In genomic region chr1:53962395-53962794, GRCh38 we compare ENCODE assay signal across 39 cellular contexts. TPM values are rescaled to one million over a fixed set of nuclear protein-coding genes. Genes with fewer than 3 reads are reported as not detected.
"Had no signal": no experiment of that assay in that cellular context is flagged by ENCODE, and none has a peak within 500 bp of the region (broad histone marks: within the 10 kb centered on the region; RNA-seq: fewer than 3 reads in every experiment).

No MANE protein-coding gene starts in this region.

- H3K4me3 ChIP-seq: adrenal gland, ascending aorta, body of pancreas, breast epithelium, cardiac muscle cell had no signal

- H3K4me1 ChIP-seq: ascending aorta had no signal

- DNase-seq: activated effector memory CD4-positive, alpha-beta T cell treated with anti-CD3 and anti-CD28 coated beads, Interleukin-2, amount 50 U/mL, for 16 hours; activated effector memory CD4-positive, alpha-beta T cell treated with Interleukin-2 at 50 U/mL for 16 hours; activated gamma-delta T cell; activated gamma-delta T cell treated with Interleukin-2 at 50 U/mL for 16 hours; activated naive CD4-positive, alpha-beta T cell; activated naive CD4-positive, alpha-beta T cell treated with anti-CD3 and anti-CD28 coated beads for 36 hours; activated naive CD4-positive, alpha-beta T cell treated with anti-CD3 and anti-CD28 coated beads, Interleukin-2, amount 10 ng/mL, durations not matched to agents 7 days and 5 days; activated naive CD4-positive, alpha-beta T cell treated with anti-CD3 and anti-CD28 coated beads, Interleukin-2, amount 50 U/mL, for 16 hours; activated naive CD4-positive, alpha-beta T cell treated with Interleukin-2 at 50 U/mL for 16 hours; activated naive CD8-positive, alpha-beta T cell treated with anti-CD3 and anti-CD28 coated beads for 36 hours; activated naive CD8-positive, alpha-beta T cell treated with anti-CD3 and anti-CD28 coated beads, Interleukin-2, amount 10 ng/mL, durations not matched to agents 7 days and 5 days; activated naive CD8-positive, alpha-beta T cell treated with anti-CD3 and anti-CD28 coated beads, Interleukin-2, amount 50 U/mL, for 24 hours; activated T-cell treated with anti-CD3 and anti-CD28 coated beads, Interleukin-2, amount 50 U/mL, for 1 hour; activated T-cell treated with anti-CD3 and anti-CD28 coated beads, Interleukin-2, amount 50 U/mL, for 24 hours; activated T-cell treated with anti-CD3 and anti-CD28 coated beads, Interleukin-2, amount 50 U/mL, for 4 hours; activated T-cell treated with anti-CD3 and anti-CD28 coated beads, Interleukin-2, amount 50 U/mL, for 48 hours; activated T-cell treated with anti-CD3 and anti-CD28 coated beads, Interleukin-2, amount 50 U/mL, for 72 hours; amniotic stem cell; amygdala; anterior cingulate cortex; aorta; body of pancreas; brain microvascular endothelial cell; caudate nucleus; central memory CD4-positive, alpha-beta T cell; cerebellar nuclear complex had no signal

- ATAC-seq: activated naive CD4-positive, alpha-beta T cell treated with anti-CD3 and anti-CD28 coated beads, Interleukin-2, amount 50 U/mL, for 72 hours; activated naive CD8-positive, alpha-beta T cell treated with anti-CD3 and anti-CD28 coated beads, Interleukin-2, amount 50 U/mL, for 24 hours; activated T-cell treated with anti-CD3 and anti-CD28 coated beads, Interleukin-2, amount 50 U/mL, for 4 hours; activated T-cell treated with anti-CD3 and anti-CD28 coated beads, Interleukin-2, amount 50 U/mL, for 72 hours; activated T-helper 17 cell treated with anti-CD3 and anti-CD28 coated beads, Interleukin-2, amount 50 U/mL, for 72 hours; body of pancreas had no signal

- H3K27me3 ChIP-seq: adrenal gland, ascending aorta, body of pancreas, brain microvascular endothelial cell, breast epithelium, cardiac muscle cell had no signal

- H3K27ac ChIP-seq: ascending aorta, body of pancreas, brain microvascular endothelial cell, breast epithelium, cardiac muscle cell had no signal

- H3K9me3 ChIP-seq: adrenal gland, ascending aorta, body of pancreas, breast epithelium had no signal

- FAIRE-seq: astrocyte had no signal

RNA-seq across cellular contexts. Expression of gene IFT25, which starts 16.9 kb away (rescaled TPM):
- total RNA-seq: ascending aorta had no signal

RNA-seq across cellular contexts. Expression of gene LDLRAD1, which starts 55.6 kb away (rescaled TPM):
- total RNA-seq: activated naive CD4-positive, alpha-beta T cell treated with anti-CD3 and anti-CD28 coated beads for 36 hours; activated naive CD4-positive, alpha-beta T cell treated with anti-CD3 and anti-CD28 coated beads, Interleukin-2, amount 50 U/mL, for 72 hours; activated naive CD8-positive, alpha-beta T cell treated with anti-CD3 and anti-CD28 coated beads for 36 hours; activated naive CD8-positive, alpha-beta T cell treated with anti-CD3 and anti-CD28 coated beads, Interleukin-2, amount 10 ng/mL, durations not matched to agents 7 days and 5 days; activated T-cell treated with anti-CD3 and anti-CD28 coated beads, Interleukin-2, amount 50 U/mL, for 4 hours; activated T-cell treated with anti-CD3 and anti-CD28 coated beads, Interleukin-2, amount 50 U/mL, for 72 hours; activated T-helper 1 cell treated with anti-CD3 and anti-CD28 coated beads, Interleukin-12 subunit alpha, Interleukin-12 subunit beta, Interleukin-2, Interleukin-4 antibody, amounts not matched to agents 30 ng/mL and 10 ng/mL and 1 ng/mL, durations not matched to agents 14 hours and 24 hours and 36 hours; activated T-helper 17 cell treated with anti-CD3 and anti-CD28 coated beads, Interleukin-2, amount 50 U/mL, for 72 hours; activated T-helper 2 cell treated with anti-CD3 and anti-CD28 coated beads, Interferon-gamma antibody, Interleukin-2, Interleukin-4, amounts not matched to agents 10 μg/mL and 5 μg/mL and 100 μg/mL, durations not matched to agents 14 hours and 24 hours and 36 hours; aorta; ascending aorta; astrocyte; body of pancreas; breast epithelium; cardiac muscle cell; cardiac septum; cerebellum; chondrocyte had no signal
- polyA plus RNA-seq: adipose tissue, aorta, cardiac muscle cell had no signal
